In genomic region chr1:183023601-183024351, GRCh38 we compare ENCODE assay signal across 1 cellular context.
A peak's percentile ranks its signal among the peaks of the same experiment; 100 is the strongest.
TF ChIP-seq lines count a peak whose summit lies in the region.

No MANE protein-coding gene starts in this region.

TF ChIP-seq in HepG2, 621 proteins besides CTCF, POLR2A, EP300 and RAD21 (continued from another document and continues in another):
- TF ChIP-seq ZBTB40 (IDR thresholded peaks at IDR 0.05), result no peak
- peak; percentile 81 for TF ChIP-seq ZBTB40 (CRISPR knock-in tag; IDR thresholded peaks at IDR 0.05)
- peak; percentile 52; the same call in 1 of the 2 replicates for TF ChIP-seq YEATS4 (CRISPR knock-in tag; IDR thresholded peaks at IDR 0.05; ENCODE audit: borderline replicate concordance)
- TF ChIP-seq FOSL1 (CRISPR knock-in tag; IDR thresholded peaks at IDR 0.05; ENCODE audit: borderline replicate concordance), result 0 out of 2 replicates have a peak, but pooled peaks have one; percentile 11
- TF ChIP-seq CENPX (CRISPR knock-in tag; IDR thresholded peaks at IDR 0.05), result no peak
- peak; percentile 65 for TF ChIP-seq STAG1 (CRISPR knock-in tag; IDR thresholded peaks at IDR 0.05)
- TF ChIP-seq SATB2 (CRISPR knock-in tag; IDR thresholded peaks at IDR 0.05), result no peak; the same call in 1 of the 2 replicates
- no peak for TF ChIP-seq HNF4G (IDR thresholded peaks at IDR 0.05; ENCODE audit: borderline replicate concordance, low read depth, low read length)
- TF ChIP-seq HNF4G (CRISPR knock-in tag; IDR thresholded peaks at IDR 0.05; ENCODE audit: borderline replicate concordance, low read depth), result no peak
- TF ChIP-seq ATF5 (CRISPR knock-in tag; IDR thresholded peaks at IDR 0.05; ENCODE audit: low read depth), result 0 out of 2 replicates have a peak, but pooled peaks have one; percentile 48
- 0 out of 2 replicates have a peak, but pooled peaks have one; percentile 26 for TF ChIP-seq RERE (CRISPR knock-in tag; IDR thresholded peaks at IDR 0.05; ENCODE audit: low read depth)
- TF ChIP-seq CREB1 (IDR thresholded peaks at IDR 0.05), result no peak
- no peak for TF ChIP-seq CREB1 (CRISPR knock-in tag; IDR thresholded peaks at IDR 0.05)
- TF ChIP-seq NKX3-1 (CRISPR knock-in tag; IDR thresholded peaks at IDR 0.05), result no peak
- no peak for TF ChIP-seq RORA (CRISPR knock-in tag; IDR thresholded peaks at IDR 0.05)
- peak; percentile 23; the same call in 1 of the 2 replicates for TF ChIP-seq ZNF691 (CRISPR knock-in tag; IDR thresholded peaks at IDR 0.05; ENCODE audit: borderline replicate concordance, low read depth)
- TF ChIP-seq NPAS2 (CRISPR knock-in tag; IDR thresholded peaks at IDR 0.05; ENCODE audit: borderline replicate concordance), result no peak
- no peak for TF ChIP-seq SUZ12 (IDR thresholded peaks at IDR 0.05; ENCODE audit: low read depth, low read length)
- peak; percentile 100 for TF ChIP-seq UBTF (CRISPR knock-in tag; IDR thresholded peaks at IDR 0.05)
- TF ChIP-seq ZNF614 (CRISPR knock-in tag; IDR thresholded peaks at IDR 0.05; ENCODE audit: borderline replicate concordance), result 0 out of 2 replicates have a peak, but pooled peaks have one; percentile 42
- peak; percentile 63; the same call in 1 of the 2 replicates for TF ChIP-seq KDM3A (CRISPR knock-in tag; IDR thresholded peaks at IDR 0.05; ENCODE audit: low read depth)
- TF ChIP-seq MXD4 (CRISPR knock-in tag; IDR thresholded peaks at IDR 0.05), result peak; percentile 35; the same call in 1 of the 2 replicates
- TF ChIP-seq ZNF737 (CRISPR knock-in tag; IDR thresholded peaks at IDR 0.05; ENCODE audit: borderline replicate concordance), result no peak
- no peak for TF ChIP-seq POGK (CRISPR knock-in tag; conservative IDR thresholded peaks at IDR 0.05)
- TF ChIP-seq FOSL2 (CRISPR knock-in tag; IDR thresholded peaks at IDR 0.05), result peak; percentile 41; the same call in 1 of the 2 replicates
- TF ChIP-seq ZNF710 (CRISPR knock-in tag; IDR thresholded peaks at IDR 0.05; ENCODE audit: borderline replicate concordance), result no peak
- TF ChIP-seq MATR3 (CRISPR knock-in tag; IDR thresholded peaks at IDR 0.05), result no peak
